Comparison of ENCODE assay signal across 20 cellular contexts in genomic region chr6:152201134-152201533, GRCh38.
"Had no signal": no experiment of that assay in that cellular context is flagged by ENCODE, and none has a peak within 500 bp of the region (broad histone marks: within the 10 kb centered on the region; RNA-seq: fewer than 3 reads in every experiment).

No MANE protein-coding gene starts in this region.

- H3K9me3 ChIP-seq: ovary, stomach had no signal

- FAIRE-seq: small intestine, urothelium cell line had no signal

- H3K4me1 ChIP-seq: stomach had no signal

- H3K36me3 ChIP-seq: neural progenitor cell, ovary had no signal

- H3K27ac ChIP-seq: dorsolateral prefrontal cortex, hepatocyte, neural progenitor cell, ovary, stomach had no signal

- H3K4me1 Mint-ChIP-seq: neural progenitor cell had no signal

- H3K4me2 ChIP-seq: hepatocyte, neural progenitor cell had no signal

- H3K9ac ChIP-seq: neural progenitor cell had no signal

- H3K27me3 ChIP-seq: dorsolateral prefrontal cortex, hepatocyte, neural progenitor cell, ovary, stomach had no signal

- DNase-seq: cortex of kidney; dorsolateral prefrontal cortex; effector CD8-positive, alpha-beta T cell; foreskin melanocyte; head of caudate nucleus; left colon; mammary epithelial cell; midbrain; nucleus accumbens; ovary; right cardiac atrium; small intestine; stimulated activated CD4-positive, alpha-beta T cell treated with anti-CD3 and anti-CD28 coated beads, Interleukin-12 subunit alpha, Interleukin-12 subunit beta, amount 100 ng/mL, for 4 hours; stimulated activated naive CD4-positive, alpha-beta T cell; stomach; trophoblast cell had no signal

- H3K4me3 ChIP-seq: dorsolateral prefrontal cortex, hepatocyte, neural progenitor cell, ovary, stomach had no signal

- H3K9me3 Mint-ChIP-seq: natural killer cell treated with Interleukin-12 subunit alpha and Interleukin-12 subunit beta and Interleukin-15 and Interleukin-18, amount 100 ng/mL, for 72 hours had no signal

- H3K27ac Mint-ChIP-seq: natural killer cell treated with Interleukin-12 subunit alpha and Interleukin-12 subunit beta and Interleukin-15 and Interleukin-18, amount 100 ng/mL, for 72 hours had no signal

- H3K27me3 Mint-ChIP-seq: natural killer cell treated with Interleukin-12 subunit alpha and Interleukin-12 subunit beta and Interleukin-15 and Interleukin-18, amount 100 ng/mL, for 72 hours had no signal

- H3K4me3 Mint-ChIP-seq: natural killer cell treated with Interleukin-12 subunit alpha and Interleukin-12 subunit beta and Interleukin-15 and Interleukin-18, amount 100 ng/mL, for 72 hours; neural progenitor cell had no signal

- H3K79me2 ChIP-seq: hepatocyte had no signal
